11 cellular contexts compared by ENCODE assay signal in the genomic region with DNA sequence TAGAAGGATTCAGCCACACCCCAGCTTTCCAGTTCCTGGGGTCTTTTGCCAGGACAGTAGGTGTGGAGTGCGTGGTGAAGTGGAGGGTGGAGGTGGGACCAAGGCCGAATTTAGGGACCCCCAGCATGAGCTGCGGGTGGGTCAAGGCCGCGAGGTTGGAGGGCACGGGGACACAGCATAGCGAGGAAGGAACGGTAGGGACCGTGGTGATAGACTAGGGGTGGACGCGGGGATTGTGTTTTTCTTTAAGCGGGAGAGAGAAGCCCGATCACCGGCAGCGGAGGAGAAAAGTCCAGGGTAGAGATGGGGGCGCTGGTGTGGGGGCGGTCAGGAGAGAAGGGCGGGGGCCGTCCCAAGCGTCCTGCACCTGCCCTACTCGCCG. TPM values are rescaled to one million over a fixed set of nuclear protein-coding genes. Genes with fewer than 3 reads are reported as not detected.
DNase-seq lines count a peak whose midpoint lies in the region.
"Had no signal": no experiment of that assay in that cellular context is flagged by ENCODE, and none has a peak within 500 bp of the region (broad histone marks: within the 10 kb centered on the region; RNA-seq: fewer than 3 reads in every experiment).

No MANE protein-coding gene starts in this region.

- H3K27ac ChIP-seq in iPS DF 6.9 (ENCODE audit: low read length) (no peak overlapping the region), skin epidermis (no peak overlapping the region)
- H3K27ac ChIP-seq: 22Rv1, KMS-11 had no signal

- H3K9me3 Mint-ChIP-seq in activated naive CD8-positive, alpha-beta T cell treated with anti-CD3 and anti-CD28 coated beads for 36 hours: no peaks in the 10 kb centered on the region

- H3K9me3 ChIP-seq in iPS DF 6.9 (ENCODE audit: control insufficient read depth, insufficient read depth, low read length): 0 out of 2 replicates have a peak, but pooled peaks cover 2% of the 10 kb centered on the region

- peak; percentile 37 for DNase-seq in DMS 273 (lab: John Stamatoyannopoulos, UW; ENCODE audit: unreplicated experiment)
- DNase-seq in DMS 273 treated with DMSO at 0.1 percent for 48 hours (lab: John Stamatoyannopoulos, UW): no peak
- DNase-seq in activated naive CD8-positive, alpha-beta T cell treated with anti-CD3 and anti-CD28 coated beads for 36 hours: no peak
- no peak for DNase-seq in iPS DF 6.9 (ENCODE audit: low read depth, low spot score)
- DNase-seq in stimulated activated CD4-positive, alpha-beta T cell treated with anti-CD3 and anti-CD28 coated beads, Interleukin-4, amount 100 ng/mL, for 4 hours: no peak
- no peak for DNase-seq in NCI-H1436 (lab: John Stamatoyannopoulos, UW)
- no peak for DNase-seq in NCI-H2227 treated with DMSO at 0.1 percent for 48 hours (lab: John Stamatoyannopoulos, UW)

- H3K4me1 Mint-ChIP-seq in activated naive CD8-positive, alpha-beta T cell treated with anti-CD3 and anti-CD28 coated beads for 36 hours: peaks cover 6% of the 10 kb centered on the region

- no peaks in the 10 kb centered on the region for H3K36me3 Mint-ChIP-seq in activated naive CD8-positive, alpha-beta T cell treated with anti-CD3 and anti-CD28 coated beads for 36 hours

- WGBS in iPS DF 6.9 (ENCODE audit: insufficient coverage, insufficient read length): no CpG with 5 or more reads among the region's 22 CpGs

- H3K27ac Mint-ChIP-seq in activated naive CD8-positive, alpha-beta T cell treated with anti-CD3 and anti-CD28 coated beads for 36 hours: no peak overlapping the region

- H3K4me1 ChIP-seq in iPS DF 6.9 (ENCODE audit: control insufficient read depth, insufficient read depth, low read length): no peaks in the 10 kb centered on the region

- peaks cover 25% of the 10 kb centered on the region for H3K27me3 ChIP-seq in iPS DF 6.9 (ENCODE audit: control insufficient read depth, insufficient read depth, low read length)

- H3K4me3 ChIP-seq in iPS DF 6.9 (ENCODE audit: low read length): peak overlapping the region; percentile 34; the same call in 1 of the 2 replicates
- peak overlapping the region in 5 of 7 experiments; percentile 4 to 42 (median 15) for H3K4me3 ChIP-seq in skin epidermis
- H3K4me3 ChIP-seq: GM12878 had no signal

- no peaks in the 10 kb centered on the region for H3K36me3 ChIP-seq in iPS DF 6.9 (ENCODE audit: control insufficient read depth, insufficient read depth, low read length)

- H3K4me3 Mint-ChIP-seq in activated naive CD8-positive, alpha-beta T cell treated with anti-CD3 and anti-CD28 coated beads for 36 hours: peak overlapping the region; percentile 69

- peaks cover 66% of the 10 kb centered on the region for H3K27me3 Mint-ChIP-seq in activated naive CD8-positive, alpha-beta T cell treated with anti-CD3 and anti-CD28 coated beads for 36 hours

RNA-seq across cellular contexts. Expression of a gene that starts 0.3 kb away (rescaled TPM):
- not detected for total RNA-seq in activated naive CD8-positive, alpha-beta T cell treated with anti-CD3 and anti-CD28 coated beads for 36 hours
- total RNA-seq: GM12878 had no signal
